ENCODE assay signal across 9 cellular contexts in the genomic region with DNA sequence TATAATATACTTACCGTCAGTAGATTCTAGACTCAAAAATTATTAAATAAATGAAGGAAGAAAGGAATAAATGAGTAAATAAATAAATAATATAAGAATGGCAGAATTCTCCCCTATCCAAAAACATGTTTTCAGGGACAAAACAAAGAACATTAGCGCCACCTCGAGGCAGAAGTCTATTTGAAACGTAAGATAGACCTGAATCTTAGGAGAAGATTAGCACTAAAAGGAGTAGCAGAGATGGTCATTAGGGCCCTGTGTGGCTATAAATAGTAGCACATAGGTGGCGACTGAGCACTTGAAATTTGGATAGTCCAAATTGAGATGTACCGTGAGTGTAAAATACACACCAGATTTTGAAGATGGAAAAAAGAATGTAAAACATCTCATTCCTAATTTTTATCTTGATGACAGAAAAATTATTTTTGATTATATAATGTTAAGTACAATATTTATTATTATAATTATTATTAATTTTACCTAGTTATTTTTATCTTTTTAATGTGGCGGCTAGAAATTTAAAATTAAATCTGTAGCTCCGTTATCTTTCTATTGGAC. TPM values are rescaled to one million over a fixed set of nuclear protein-coding genes. Genes with fewer than 3 reads are reported as not detected.
DNase-seq lines count a peak whose midpoint lies in the region; ATAC-seq, FAIRE-seq and TF ChIP-seq lines count a peak whose summit lies in the region.
"Had no signal": no experiment of that assay in that cellular context is flagged by ENCODE, and none has a peak within 500 bp of the region (broad histone marks: within the 10 kb centered on the region; RNA-seq: fewer than 3 reads in every experiment).

No MANE protein-coding gene starts in this region.

- no peak overlapping the region for H3K27ac Mint-ChIP-seq in T-cell
- H3K27ac Mint-ChIP-seq: naive thymus-derived CD8-positive, alpha-beta T cell had no signal

- no peak overlapping the region for H3K27ac ChIP-seq in AG04450 (ENCODE audit: low read depth, low read length)

- peaks cover 3 to 9% of the 10 kb centered on the region in 2 donors for H3K27me3 Mint-ChIP-seq in T-cell

- no peaks in the 10 kb centered on the region for H3K9me3 ChIP-seq in AG04450 (ENCODE audit: control insufficient read depth, insufficient read depth, low read length)

- ATAC-seq in T-cell (replicated peaks in 1 of 4): no peak
- no peak for ATAC-seq in HG03342 (IDR thresholded peaks at IDR 0.05; ENCODE audit: unreplicated experiment)
- ATAC-seq: naive thymus-derived CD8-positive, alpha-beta T cell had no signal

- CTCF ChIA-PET in AG04450 (lab: Charles Lee) (interaction anchor here (0.5 to 8.1 kb wide), 26 partner anchors 10 to 742 kb away, joined by 3 to 208 read pairs (median 4); partner anchors contain the start of gene SRD5A3), T-cell (lab: Charles Lee) (interaction anchor here (0.7 to 1.0 kb wide), 2 partner anchors 9 to 237 kb away, joined by 3 read pairs; no protein-coding TSS in a partner anchor)

- no peaks in the 10 kb centered on the region for H3K36me3 Mint-ChIP-seq in T-cell
- H3K36me3 Mint-ChIP-seq: naive thymus-derived CD8-positive, alpha-beta T cell had no signal

- peak; percentile 48 for FAIRE-seq in GM18507 (lab: Jason Lieb, UNC)

- DNase-seq in AG04450 (ENCODE audit: low read depth, low spot score) (no peak), GM18507 (ENCODE audit: extremely low spot score, insufficient read length, low read depth) (no peak), NCI-H187 treated with DMSO at 0.1 percent for 48 hours (lab: John Stamatoyannopoulos, UW) (peak; percentile 70), T-cell (peak in 19 of 34 experiments; percentile 5 to 36 (median 22)), cardiac fibroblast (ENCODE audit: low read depth in 2 of 2) (peak; percentile 91 to 93), left kidney (ENCODE audit: low read depth, low spot score) (peak; percentile 91)
- DNase-seq in stimulated activated CD8-positive, alpha-beta memory T cell treated with anti-CD3 and anti-CD28 coated beads, Interleukin-15, amount 100 ng/mL, for 1 hour (ENCODE audit: low read depth): peak; percentile 7

- H3K4me1 Mint-ChIP-seq in T-cell: peaks cover 20 to 25% (median 21%) of the 10 kb centered on the region in 3 donors

- H3K4me3 Mint-ChIP-seq in T-cell: no peak overlapping the region
- H3K4me3 Mint-ChIP-seq: naive thymus-derived CD8-positive, alpha-beta T cell had no signal

- TF ChIP-seq CTCF in AG04450 (IDR thresholded peaks at IDR 0.05; ENCODE audit: low read depth, low read length) (peak; percentile 69), cardiac fibroblast (IDR thresholded peaks at IDR 0.05; ENCODE audit: low read depth, low read length) (peak; percentile 47)

- POLR2A ChIA-PET in AG04450 (lab: Yijun Ruan, JAX): no interaction called here
- POLR2A ChIA-PET in T-cell (lab: Charles Lee): no interaction called here

- no peaks in the 10 kb centered on the region for H3K9me3 Mint-ChIP-seq in T-cell

- H3K4me3 ChIP-seq in AG04450 (ENCODE audit: low read depth, low read length) (no peak overlapping the region), cardiac fibroblast (replicated peaks in 1 of 2; ENCODE audit: low read depth in 2 of 2, low read length in 2 of 2) (no peak overlapping the region)

- peaks cover 3% of the 10 kb centered on the region for H3K27me3 ChIP-seq in AG04450 (ENCODE audit: control insufficient read depth, insufficient read depth, low read length)

RNA-seq across cellular contexts. Expression of gene SRD5A3, which starts 24.3 kb away (rescaled TPM):
- polyA plus RNA-seq in AG04450 (2011; rRNA removed): 13.2 and 15.8 TPM in 2 replicates
- polyA minus RNA-seq in AG04450 (2011; rRNA and poly(A)+ RNA removed): 7.7 and 9.3 TPM in 2 replicates
- 1 to 10 TPM; 3.6 to 6.8 (median 4.1) TPM for total RNA-seq in T-cell

Comparison
In these comparisons a context has a peak if more than half of its experiments do, and no peak if none do; other contexts are left out.
1. DNase-seq: peak in NCI-H187 treated with DMSO at 0.1 percent for 48 hours (single experiment), T-cell (19 of 34), cardiac fibroblast (2 of 2), left kidney (single experiment) and stimulated activated CD8-positive, alpha-beta memory T cell treated with anti-CD3 and anti-CD28 coated beads, Interleukin-15, amount 100 ng/mL, for 1 hour (single experiment); none in AG04450 (single experiment) and GM18507 (single experiment).